Comparison of ENCODE assay signal across 1 cellular context in the genomic region with DNA sequence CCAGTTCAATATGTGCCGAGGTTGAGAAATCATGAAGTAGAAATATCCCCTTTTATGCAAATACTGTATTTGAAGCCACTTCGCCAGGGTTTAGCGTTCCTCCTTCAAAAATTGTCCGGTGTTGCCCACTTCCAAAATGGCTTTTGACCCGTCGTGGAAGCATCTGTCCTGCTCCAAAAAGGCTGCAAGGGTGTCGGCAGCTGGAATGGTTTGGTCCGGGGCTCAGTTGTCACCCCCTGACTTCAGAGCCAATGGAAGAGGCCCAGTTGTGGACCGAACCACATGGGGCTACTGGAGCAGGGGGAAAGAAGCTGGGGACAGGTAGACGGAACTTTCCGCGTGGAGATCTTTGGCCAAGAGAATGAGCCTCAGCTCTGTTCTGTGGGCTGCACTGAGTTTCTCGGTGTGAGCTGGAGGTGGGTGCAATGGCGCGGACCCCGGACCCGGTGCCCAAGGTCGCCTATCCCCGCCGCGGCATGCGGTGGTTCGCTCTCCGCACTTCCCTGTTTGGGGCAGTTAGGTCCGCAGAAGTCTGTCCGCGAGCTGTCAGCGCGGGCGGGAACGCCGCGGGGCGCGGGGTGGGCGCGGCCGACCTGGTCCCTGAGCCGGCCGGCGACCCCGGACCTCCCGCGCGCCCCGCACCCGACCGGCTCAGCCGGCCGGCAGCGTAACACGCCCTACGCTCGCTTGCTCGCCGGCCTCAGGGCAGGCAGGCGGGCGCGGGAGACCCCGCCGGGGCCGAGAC.
TF ChIP-seq lines count a peak whose summit lies in the region.

Gene ANKRD13A, plus strand, starts transcription at position 527 of the 745 bp plus-strand sequence. CDS start 259 bp downstream, outside the sequence.

TF ChIP-seq in HepG2, 621 proteins besides CTCF, POLR2A, EP300 and RAD21 (continued from another document and continues in another):
- TF ChIP-seq JDP2 (CRISPR knock-in tag; IDR thresholded peaks at IDR 0.05; ENCODE audit: borderline replicate concordance) (no peak), GATAD2A (CRISPR knock-in tag; IDR thresholded peaks at IDR 0.05) (peak; percentile 56), MTF2 (CRISPR knock-in tag; IDR thresholded peaks at IDR 0.05; ENCODE audit: borderline replicate concordance) (peak; percentile 84; the same call in 1 of the 2 replicates), ZEB1 (IDR thresholded peaks at IDR 0.05; ENCODE audit: insufficient replicate concordance, low read depth) (peak; percentile 68), ZFP90 (CRISPR knock-in tag; IDR thresholded peaks at IDR 0.05; ENCODE audit: borderline replicate concordance) (peak; percentile 70; the same call in 1 of the 2 replicates), ZNF772 (CRISPR knock-in tag; IDR thresholded peaks at IDR 0.05) (no peak), NR2F2 (IDR thresholded peaks at IDR 0.05; ENCODE audit: borderline replicate concordance, low read depth) (no peak), FOXK1 (CRISPR knock-in tag; IDR thresholded peaks at IDR 0.05; ENCODE audit: borderline replicate concordance, low read depth) (peak; percentile 18; the same call in 1 of the 2 replicates), RFX3 (CRISPR knock-in tag; IDR thresholded peaks at IDR 0.05) (no peak), MATR3 (CRISPR knock-in tag; IDR thresholded peaks at IDR 0.05) (no peak), NR3C1 (CRISPR knock-in tag; IDR thresholded peaks at IDR 0.05) (no peak), PHB2 (IDR thresholded peaks at IDR 0.05; ENCODE audit: partially characterized antibody) (no peak), ZNF335 (CRISPR knock-in tag; IDR thresholded peaks at IDR 0.05) (no peak), ZC3H4 (CRISPR knock-in tag; IDR thresholded peaks at IDR 0.05; ENCODE audit: borderline replicate concordance) (no peak), ZBTB7A (CRISPR knock-in tag; IDR thresholded peaks at IDR 0.05) (no peak; the same call in 1 of the 2 replicates), ZNF136 (CRISPR knock-in tag; IDR thresholded peaks at IDR 0.05; ENCODE audit: low read depth) (no peak; the same call in 1 of the 2 replicates), ZNF124 (CRISPR knock-in tag; IDR thresholded peaks at IDR 0.05) (no peak), NFKB2 (CRISPR knock-in tag; IDR thresholded peaks at IDR 0.05; ENCODE audit: borderline replicate concordance) (peak; percentile 63; the same call in 1 of the 2 replicates), PLRG1 (conservative IDR thresholded peaks at IDR 0.05) (no peak), POLR2AphosphoS5 (IDR thresholded peaks at IDR 0.05; ENCODE audit: low read depth, low read length) (peak; percentile 76), NFE2 (CRISPR knock-in tag; IDR thresholded peaks at IDR 0.05) (no peak), KMT2A (CRISPR knock-in tag; IDR thresholded peaks at IDR 0.05) (peak; percentile 64), SNAPC2 (CRISPR knock-in tag; IDR thresholded peaks at IDR 0.05) (peak; percentile 17; the same call in 1 of the 2 replicates), CREM (IDR thresholded peaks at IDR 0.05) (peak; percentile 66), CREM (CRISPR knock-in tag; IDR thresholded peaks at IDR 0.05) (no peak), ZNF678 (CRISPR knock-in tag; IDR thresholded peaks at IDR 0.05) (0 out of 2 replicates have a peak, but pooled peaks have one; percentile 77), ZFY (CRISPR knock-in tag; IDR thresholded peaks at IDR 0.05) (peak; percentile 52; the same call in 1 of the 2 replicates), E2F5 (CRISPR knock-in tag; conservative IDR thresholded peaks at IDR 0.05) (peak; percentile 64; the same call in 1 of the 2 replicates), ZZZ3 (CRISPR knock-in tag; IDR thresholded peaks at IDR 0.05; ENCODE audit: borderline replicate concordance) (peak; percentile 75; the same call in 1 of the 2 replicates), ZNF776 (CRISPR knock-in tag; IDR thresholded peaks at IDR 0.05) (peak; percentile 56; the same call in 1 of the 2 replicates), RBM22 (optimal IDR thresholded peaks at IDR 0.05; ENCODE audit: low read length) (peak; percentile 12), CENPX (CRISPR knock-in tag; IDR thresholded peaks at IDR 0.05) (no peak), ZNF570 (CRISPR knock-in tag; IDR thresholded peaks at IDR 0.05; ENCODE audit: borderline replicate concordance) (peak; percentile 64; the same call in 1 of the 2 replicates), MNT (IDR thresholded peaks at IDR 0.05) (0 out of 2 replicates have a peak, but pooled peaks have one; percentile 32), ZNF331 (CRISPR knock-in tag; IDR thresholded peaks at IDR 0.05) (peak; percentile 26; the same call in 1 of the 2 replicates), ZBTB42 (CRISPR knock-in tag; IDR thresholded peaks at IDR 0.05) (no peak), ZNF510 (CRISPR knock-in tag; IDR thresholded peaks at IDR 0.05; ENCODE audit: low read depth) (no peak), SMAD1 (CRISPR knock-in tag; IDR thresholded peaks at IDR 0.05; ENCODE audit: borderline replicate concordance, low read depth) (no peak; the same call in 1 of the 2 replicates), BCL6 (CRISPR knock-in tag; IDR thresholded peaks at IDR 0.05) (peak; percentile 17; the same call in 1 of the 2 replicates), ZNF180 (CRISPR knock-in tag; IDR thresholded peaks at IDR 0.05; ENCODE audit: borderline replicate concordance, low read depth) (no peak), ZNF564 (CRISPR knock-in tag; IDR thresholded peaks at IDR 0.05) (no peak), ZNF619 (CRISPR knock-in tag; IDR thresholded peaks at IDR 0.05) (no peak), ZMYM3 (CRISPR knock-in tag; IDR thresholded peaks at IDR 0.05) (peak; percentile 71; the same call in 1 of the 2 replicates), JUND (CRISPR knock-in tag; IDR thresholded peaks at IDR 0.05) (0 out of 2 replicates have a peak, but pooled peaks have one; percentile 29), MLXIP (CRISPR knock-in tag; IDR thresholded peaks at IDR 0.05; ENCODE audit: borderline replicate concordance) (no peak)
- TF ChIP-seq, protein P1, sequence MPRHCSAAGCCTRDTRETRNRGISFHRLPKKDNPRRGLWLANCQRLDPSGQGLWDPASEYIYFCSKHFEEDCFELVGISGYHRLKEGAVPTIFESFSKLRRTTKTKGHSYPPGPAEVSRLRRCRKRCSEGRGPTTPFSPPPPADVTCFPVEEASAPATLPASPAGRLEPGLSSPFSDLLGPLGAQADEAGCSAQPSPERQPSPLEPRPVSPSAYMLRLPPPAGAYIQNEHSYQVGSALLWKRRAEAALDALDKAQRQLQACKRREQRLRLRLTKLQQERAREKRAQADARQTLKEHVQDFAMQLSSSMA (CRISPR knock-in tag; IDR thresholded peaks at IDR 0.05), result 0 out of 2 replicates have a peak, but pooled peaks have one; percentile 47
- TF ChIP-seq, protein P2, sequence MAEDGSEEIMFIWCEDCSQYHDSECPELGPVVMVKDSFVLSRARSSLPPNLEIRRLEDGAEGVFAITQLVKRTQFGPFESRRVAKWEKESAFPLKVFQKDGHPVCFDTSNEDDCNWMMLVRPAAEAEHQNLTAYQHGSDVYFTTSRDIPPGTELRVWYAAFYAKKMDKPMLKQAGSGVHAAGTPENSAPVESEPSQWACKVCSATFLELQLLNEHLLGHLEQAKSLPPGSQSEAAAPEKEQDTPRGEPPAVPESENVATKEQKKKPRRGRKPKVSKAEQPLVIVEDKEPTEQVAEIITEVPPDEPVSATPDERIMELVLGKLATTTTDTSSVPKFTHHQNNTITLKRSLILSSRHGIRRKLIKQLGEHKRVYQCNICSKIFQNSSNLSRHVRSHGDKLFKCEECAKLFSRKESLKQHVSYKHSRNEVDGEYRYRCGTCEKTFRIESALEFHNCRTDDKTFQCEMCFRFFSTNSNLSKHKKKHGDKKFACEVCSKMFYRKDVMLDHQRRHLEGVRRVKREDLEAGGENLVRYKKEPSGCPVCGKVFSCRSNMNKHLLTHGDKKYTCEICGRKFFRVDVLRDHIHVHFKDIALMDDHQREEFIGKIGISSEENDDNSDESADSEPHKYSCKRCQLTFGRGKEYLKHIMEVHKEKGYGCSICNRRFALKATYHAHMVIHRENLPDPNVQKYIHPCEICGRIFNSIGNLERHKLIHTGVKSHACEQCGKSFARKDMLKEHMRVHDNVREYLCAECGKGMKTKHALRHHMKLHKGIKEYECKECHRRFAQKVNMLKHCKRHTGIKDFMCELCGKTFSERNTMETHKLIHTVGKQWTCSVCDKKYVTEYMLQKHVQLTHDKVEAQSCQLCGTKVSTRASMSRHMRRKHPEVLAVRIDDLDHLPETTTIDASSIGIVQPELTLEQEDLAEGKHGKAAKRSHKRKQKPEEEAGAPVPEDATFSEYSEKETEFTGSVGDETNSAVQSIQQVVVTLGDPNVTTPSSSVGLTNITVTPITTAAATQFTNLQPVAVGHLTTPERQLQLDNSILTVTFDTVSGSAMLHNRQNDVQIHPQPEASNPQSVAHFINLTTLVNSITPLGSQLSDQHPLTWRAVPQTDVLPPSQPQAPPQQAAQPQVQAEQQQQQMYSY (CRISPR knock-in tag; IDR thresholded peaks at IDR 0.05), result peak; percentile 57
- TF ChIP-seq, protein P3, sequence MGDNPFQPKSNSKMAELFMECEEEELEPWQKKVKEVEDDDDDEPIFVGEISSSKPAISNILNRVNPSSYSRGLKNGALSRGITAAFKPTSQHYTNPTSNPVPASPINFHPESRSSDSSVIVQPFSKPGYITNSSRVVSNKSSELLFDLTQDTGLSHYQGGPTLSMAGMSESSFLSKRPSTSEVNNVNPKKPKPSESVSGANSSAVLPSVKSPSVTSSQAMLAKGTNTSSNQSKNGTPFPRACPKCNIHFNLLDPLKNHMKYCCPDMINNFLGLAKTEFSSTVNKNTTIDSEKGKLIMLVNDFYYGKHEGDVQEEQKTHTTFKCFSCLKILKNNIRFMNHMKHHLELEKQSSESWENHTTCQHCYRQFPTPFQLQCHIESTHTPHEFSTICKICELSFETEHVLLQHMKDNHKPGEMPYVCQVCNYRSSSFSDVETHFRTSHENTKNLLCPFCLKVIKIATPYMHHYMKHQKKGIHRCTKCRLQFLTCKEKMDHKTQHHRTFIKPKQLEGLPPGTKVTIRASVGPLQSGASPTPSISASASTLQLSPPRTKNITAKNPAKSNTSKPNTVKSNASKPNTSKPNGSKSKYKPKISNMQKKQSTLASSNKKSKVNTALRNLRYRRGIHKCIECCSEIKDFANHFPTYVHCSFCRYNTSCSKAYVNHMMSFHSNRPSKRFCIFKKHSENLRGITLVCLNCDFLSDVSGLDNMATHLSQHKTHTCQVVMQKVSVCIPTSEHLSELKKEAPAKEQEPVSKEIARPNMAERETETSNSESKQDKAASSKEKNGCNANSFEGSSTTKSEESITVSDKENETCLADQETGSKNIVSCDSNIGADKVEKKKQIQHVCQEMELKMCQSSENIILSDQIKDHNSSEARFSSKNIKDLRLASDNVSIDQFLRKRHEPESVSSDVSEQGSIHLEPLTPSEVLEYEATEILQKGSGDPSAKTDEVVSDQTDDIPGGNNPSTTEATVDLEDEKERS (CRISPR knock-in tag; IDR thresholded peaks at IDR 0.05), result 0 out of 2 replicates have a peak, but pooled peaks have one; percentile 52
